Comparison of ENCODE assay signal across 10 cellular contexts in the genomic region with DNA sequence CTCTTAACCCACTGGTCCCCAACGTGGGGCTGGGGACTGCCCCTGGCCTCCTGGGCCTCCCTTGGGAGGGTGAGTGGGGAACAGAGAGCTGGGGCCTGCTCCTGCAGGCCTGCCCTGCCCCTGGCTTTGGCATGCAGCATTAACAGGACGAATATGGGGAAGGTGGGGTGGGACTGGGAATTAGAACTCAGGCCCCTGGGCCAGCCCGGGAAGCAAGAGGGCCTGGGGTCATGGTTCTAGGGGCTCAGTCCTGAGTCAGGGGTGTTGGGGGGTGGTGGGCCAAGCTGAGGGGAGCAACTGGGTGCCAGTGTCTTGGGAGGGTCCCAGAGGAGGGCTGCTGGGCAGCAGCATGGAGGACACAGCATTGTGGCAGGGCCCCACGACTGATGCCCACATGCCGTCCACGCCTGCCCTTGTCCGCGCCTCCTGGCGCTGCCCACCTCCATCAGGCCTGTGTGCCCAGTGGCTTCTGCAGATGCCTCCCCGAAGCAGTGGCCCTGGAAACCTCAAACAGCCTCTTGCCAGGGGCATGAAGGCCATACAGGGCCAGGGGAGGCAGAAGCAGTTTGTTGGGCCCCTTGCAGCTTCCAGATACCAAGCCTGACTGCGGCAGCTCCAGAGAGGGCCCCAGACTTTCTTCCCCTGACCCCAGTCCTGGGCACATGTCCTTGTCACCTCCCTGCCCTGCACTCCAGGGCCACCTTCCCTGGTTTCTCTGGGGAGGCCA. TPM values are rescaled to one million over a fixed set of nuclear protein-coding genes. Genes with fewer than 3 reads are reported as not detected.
DNase-seq lines count a peak whose midpoint lies in the region; ATAC-seq, FAIRE-seq and TF ChIP-seq lines count a peak whose summit lies in the region.
"Had no signal": no experiment of that assay in that cellular context is flagged by ENCODE, and none has a peak within 500 bp of the region (broad histone marks: within the 10 kb centered on the region; RNA-seq: fewer than 3 reads in every experiment).

No MANE protein-coding gene starts in this region.

- H3K27me3 Mint-ChIP-seq in astrocyte (ENCODE audit: low read depth, unreplicated experiment) (no peaks in the 10 kb centered on the region), natural killer cell (ENCODE audit: low read depth in 2 of 2) (no peaks in the 10 kb centered on the region)

- TF ChIP-seq POLR2A in HCT116 (IDR thresholded peaks at IDR 0.05; ENCODE audit: borderline replicate concordance, extremely low read depth, insufficient read depth, insufficient read length), result no peak
- TF ChIP-seq POLR2A in GM12891 (IDR thresholded peaks at IDR 0.05; ENCODE audit: low read depth, low read length), result no peak

- H3K4me1 ChIP-seq in ACC112 (ENCODE audit: control insufficient read depth, insufficient read depth, low read length, unreplicated experiment) (peaks cover 35% of the 10 kb centered on the region), HCT116 (ENCODE audit: control insufficient read depth in 1 of 2, insufficient read depth in 2 of 2, low read length in 2 of 2) (peaks cover 42 to 50% of the 10 kb centered on the region in 2 experiments), astrocyte (ENCODE audit: insufficient read depth, low read length) (peaks cover 26% of the 10 kb centered on the region)

- H3K27me3 ChIP-seq in ACC112 (ENCODE audit: insufficient read depth, low read length) (no peaks in the 10 kb centered on the region), HCT116 (ENCODE audit: insufficient read depth, low read length) (no peaks in the 10 kb centered on the region), astrocyte (ENCODE audit: insufficient read depth, low read length) (no peaks in the 10 kb centered on the region)

- POLR2A ChIA-PET in HCT116 (lab: Charles Lee), result no interaction called here

- H3K27ac ChIP-seq in ACC112 (ENCODE audit: low read depth, low read length) (0 out of 2 replicates have a peak overlapping the region, but pooled peaks have one; percentile 64), HCT116 (ENCODE audit: low read depth, low read length) (peak overlapping the region; percentile 99), astrocyte (ENCODE audit: low read depth, low read length) (no peak overlapping the region)

- H3K9me3 Mint-ChIP-seq in astrocyte (ENCODE audit: unreplicated experiment), result peaks cover 7% of the 10 kb centered on the region
- H3K9me3 Mint-ChIP-seq in natural killer cell, result peaks cover 0 to 2% of the 10 kb centered on the region in 2 donors

- ATAC-seq in HCT116 (no peak), natural killer cell (no peak)
- ATAC-seq: esophagus mucosa had no signal

- CTCF ChIA-PET in HCT116 (lab: Charles Lee), result no interaction called here

- no peak overlapping the region for H2AFZ ChIP-seq in ACC112 (ENCODE audit: low read length, unreplicated experiment)
- H2AFZ ChIP-seq in HCT116 (ENCODE audit: low read depth, low read length, poor library complexity, severe bottlenecking), result no peak overlapping the region
- no peak overlapping the region for H2AFZ ChIP-seq in astrocyte (ENCODE audit: low read depth, low read length)

- H3K36me3 ChIP-seq in ACC112 (ENCODE audit: insufficient read depth, low read length) (no peaks in the 10 kb centered on the region), HCT116 (ENCODE audit: control insufficient read depth in 1 of 2, insufficient read depth in 2 of 2, low read length in 2 of 2) (peaks cover 5 to 21% of the 10 kb centered on the region in 2 experiments; a peak in 3 of 4 replicates), astrocyte (ENCODE audit: insufficient read depth, low read length) (no peaks in the 10 kb centered on the region)

- peaks cover 20% of the 10 kb centered on the region for H3K4me1 Mint-ChIP-seq in astrocyte (ENCODE audit: low read depth, unreplicated experiment)
- peaks cover 54 to 58% of the 10 kb centered on the region in 2 donors for H3K4me1 Mint-ChIP-seq in natural killer cell

- no peak for FAIRE-seq in astrocyte (lab: Jason Lieb, UNC)
- FAIRE-seq in GM12891 (lab: Jason Lieb, UNC), result no peak

- H3K9me3 ChIP-seq in HCT116 (ENCODE audit: control insufficient read depth in 1 of 2, insufficient read depth in 1 of 2, low read depth in 1 of 2, low read length in 2 of 2) (no peaks in the 10 kb centered on the region), astrocyte (ENCODE audit: insufficient read depth, low read depth, low read length) (peaks cover 3% of the 10 kb centered on the region)

- RAD21 ChIA-PET in HCT116 (lab: Charles Lee; ENCODE audit: low non-redundant PET in 1 of 2, low total read pairs in 2 of 2, uncharacterized antibody in 2 of 2, unreplicated experiment in 2 of 2), result no interaction called here

- BruUV-seq in HCT116 (replicated peaks; lab: Mats Ljungman, UMichigan), result no TSS peak

- no peaks in the 10 kb centered on the region for H3K9me2 ChIP-seq in HCT116 (ENCODE audit: insufficient read depth)

- no peak overlapping the region; the same call in 1 of the 2 replicates for H3K4me3 ChIP-seq in ACC112 (ENCODE audit: low read depth, low read length)
- no peak overlapping the region for H3K4me3 ChIP-seq in HCT116 (replicated peaks in 1 of 2; ENCODE audit: low read depth in 1 of 2, low read length in 2 of 2)
- H3K4me3 ChIP-seq in astrocyte (ENCODE audit: insufficient read depth, low read depth, low read length), result no peak overlapping the region

- H3K9ac ChIP-seq in HCT116 (ENCODE audit: low read length), result peak overlapping the region; percentile 96
- no peak overlapping the region for H3K9ac ChIP-seq in astrocyte (ENCODE audit: low read length)

- no peak for TF ChIP-seq RAD21 in HCT116 (IDR thresholded peaks at IDR 0.05; ENCODE audit: low read depth)

- no peak overlapping the region for H3K4me3 Mint-ChIP-seq in astrocyte (ENCODE audit: unreplicated experiment)
- no peak overlapping the region for H3K4me3 Mint-ChIP-seq in natural killer cell

- TF ChIP-seq CTCF in HCT116 (IDR thresholded peaks at IDR 0.05 in 2 of 3, conservative IDR thresholded peaks at IDR 0.05 in 1 of 3; ENCODE audit: borderline replicate concordance in 1 of 3, insufficient read depth in 1 of 3, low read depth in 2 of 3, low read length in 2 of 3) (no peak), astrocyte (IDR thresholded peaks at IDR 0.05; ENCODE audit: insufficient read depth, low read depth, low read length) (no peak), natural killer cell (IDR thresholded peaks at IDR 0.05) (no peak)

- H3K27ac Mint-ChIP-seq in astrocyte (ENCODE audit: unreplicated experiment) (no peak overlapping the region), natural killer cell (peak overlapping the region; percentile 96 to 99)

- H3K79me2 ChIP-seq in ACC112 (ENCODE audit: control insufficient read depth, insufficient read depth, low read length, unreplicated experiment), result peaks cover 91% of the 10 kb centered on the region
- H3K79me2 ChIP-seq in HCT116 (ENCODE audit: insufficient read depth, low read length), result peaks cover 98% of the 10 kb centered on the region
- H3K79me2 ChIP-seq in astrocyte (ENCODE audit: insufficient read depth, low read length), result peaks cover 97% of the 10 kb centered on the region

- peak overlapping the region; percentile 99 for H3K4me2 ChIP-seq in HCT116 (ENCODE audit: low read length)
- H3K4me2 ChIP-seq in astrocyte (ENCODE audit: low read length), result peak overlapping the region; percentile 10

- H3K36me3 Mint-ChIP-seq in astrocyte (ENCODE audit: low read depth, unreplicated experiment) (peaks cover 4% of the 10 kb centered on the region), natural killer cell (no peaks in the 10 kb centered on the region)

- H4K20me1 ChIP-seq in HCT116 (ENCODE audit: insufficient read depth), result no peaks in the 10 kb centered on the region
- peaks cover 90% of the 10 kb centered on the region for H4K20me1 ChIP-seq in astrocyte (ENCODE audit: insufficient read depth, low read length)

- intact Hi-C loops in HCT116 (cut with micrococcal nuclease), result loop anchor here (10.0 kb wide), 1 partner anchor 165 kb away; no protein-coding TSS in a partner anchor
- intact Hi-C loops in natural killer cell (cut with micrococcal nuclease), result loop anchor here (5.0 kb wide), 2 partner anchors 33 to 168 kb away; no protein-coding TSS in a partner anchor

- DNase-seq in HCT116 (ENCODE audit: low read depth, low spot score) (no peak), astrocyte (ENCODE audit: low read depth) (no peak), natural killer cell (no peak), NCI-H2196 (lab: John Stamatoyannopoulos, UW; ENCODE audit: unreplicated experiment) (no peak), GM12891 (ENCODE audit: insufficient read length, low spot score) (no peak), occipital lobe (lab: John Stamatoyannopoulos, UW) (no peak), midbrain (lab: John Stamatoyannopoulos, UW) (no peak)
- DNase-seq: T1000 had no signal

TF ChIP-seq in HCT116, 20 proteins besides CTCF, POLR2A, EP300 and RAD21 (continues in another document):
- no peak for TF ChIP-seq ELF1 (IDR thresholded peaks at IDR 0.05; ENCODE audit: borderline replicate concordance, low read depth)
- no peak for TF ChIP-seq SRF (IDR thresholded peaks at IDR 0.05; ENCODE audit: low read depth)

TF ChIP-seq in GM12891, 5 proteins besides CTCF, POLR2A, EP300 and RAD21:
- TF ChIP-seq PAX5 (IDR thresholded peaks at IDR 0.05; ENCODE audit: insufficient read depth, low read length, severe bottlenecking) (no peak), POLR2AphosphoS5 (IDR thresholded peaks at IDR 0.05; ENCODE audit: low read depth, low read length) (no peak), TAF1 (IDR thresholded peaks at IDR 0.05; ENCODE audit: low read depth, low read length) (no peak), SPI1 (IDR thresholded peaks at IDR 0.05; ENCODE audit: low read depth, low read length) (no peak), POU2F2 (IDR thresholded peaks at IDR 0.05; ENCODE audit: low read depth, low read length) (no peak)

RNA-seq across cellular contexts. Expression of gene MAP2K3, which starts 4.8 kb away (rescaled TPM):
- total RNA-seq in HCT116 (2021; ENCODE audit: unreplicated experiment), result 96.7 TPM
- polyA plus RNA-seq in HCT116 (2012), result 74.4 and 85.1 TPM in 2 replicates
- 35.5 and 44.3 TPM in 2 replicates for total RNA-seq in astrocyte
- 100 to 1,000 TPM; 139 to 165 (median 162) TPM for total RNA-seq in natural killer cell
- 15.2 TPM for polyA plus RNA-seq in GM12891 (2012; ENCODE audit: low read depth, missing spikeins)
- 1.7 TPM for total RNA-seq in occipital lobe

RNA-seq across cellular contexts. Expression of gene NATD1, which starts 36.1 kb away (rescaled TPM):
- total RNA-seq in HCT116 (2021; ENCODE audit: unreplicated experiment) (3.1 TPM), astrocyte (7.1 and 7.9 TPM in 2 replicates), natural killer cell (10 to 100 TPM; 10.9 to 16.3 (median 14.1) TPM), occipital lobe (1.1 TPM)
- 2.2 and 2.7 TPM in 2 replicates for polyA plus RNA-seq in HCT116 (2012)
- polyA plus RNA-seq in GM12891 (2012; ENCODE audit: low read depth, missing spikeins), result 0.59 TPM

Comparison
In these comparisons a context has a peak if more than half of its experiments do, and no peak if none do; other contexts are left out.
1. RNA of gene MAP2K3, which starts 4.8 kb away (total RNA-seq): 139 to 165 TPM in natural killer cell, 96.7 TPM in HCT116 (single experiment) and 35.5 to 44.3 TPM in astrocyte; 1.7 TPM in occipital lobe (single experiment); every median in the first group is over 10 times any median in the second.